Comparison of ENCODE assay signal across 15 cellular contexts in the genomic region with DNA sequence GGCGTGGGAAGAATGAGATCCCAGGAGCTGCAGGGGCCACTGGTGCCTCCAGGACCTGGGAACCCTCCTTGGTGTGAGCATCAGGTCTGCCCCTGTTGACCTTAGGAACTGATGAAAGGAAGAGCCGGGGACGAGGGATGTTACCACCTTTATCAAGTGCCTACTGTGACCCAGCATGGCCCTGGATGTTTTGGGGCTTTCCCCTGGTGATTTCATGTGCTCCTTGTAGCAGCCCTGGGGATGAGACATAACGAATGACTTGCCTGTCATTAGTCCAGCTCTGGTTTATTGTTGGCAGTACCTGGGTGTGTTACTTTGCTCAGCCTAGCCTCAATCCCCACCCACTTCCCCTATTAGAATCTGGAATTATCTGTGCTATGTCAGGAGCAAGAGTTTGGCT. TPM values are rescaled to one million over a fixed set of nuclear protein-coding genes. Genes with fewer than 3 reads are reported as not detected.
"Had no signal": no experiment of that assay in that cellular context is flagged by ENCODE, and none has a peak within 500 bp of the region (broad histone marks: within the 10 kb centered on the region; RNA-seq: fewer than 3 reads in every experiment).

No MANE protein-coding gene starts in this region.

- H3K27ac Mint-ChIP-seq: activated naive CD8-positive, alpha-beta T cell; activated T-helper 2 cell treated with anti-CD3 and anti-CD28 coated beads, Interferon-gamma antibody, Interleukin-2, Interleukin-4, amounts not matched to agents 10 μg/mL and 5 μg/mL and 100 μg/mL, durations not matched to agents 14 hours and 24 hours and 36 hours; T-helper 17 cell had no signal

- H3K4me1 Mint-ChIP-seq: neural crest cell, T-helper 17 cell had no signal

- DNase-seq: activated CD4-positive, alpha-beta T cell treated with anti-CD3 and anti-CD28 coated beads, Interleukin-2, amount 50 U/mL, for 48 hours; activated CD4-positive, CD25-positive, alpha-beta regulatory T cell; anterior cingulate cortex; esophagus squamous epithelium; left ventricle myocardium inferior; pancreas; SIG-M5; substantia nigra; T-helper 17 cell; trophoblast cell had no signal

- H3K36me3 Mint-ChIP-seq: activated naive CD8-positive, alpha-beta T cell had no signal

- H3K4me3 ChIP-seq: dorsolateral prefrontal cortex, esophagus squamous epithelium, left ventricle myocardium inferior, pancreas had no signal

- H3K4me3 Mint-ChIP-seq: activated naive CD8-positive, alpha-beta T cell; neural crest cell; T-helper 17 cell had no signal

- H3K27me3 ChIP-seq: dorsolateral prefrontal cortex, esophagus squamous epithelium, foreskin keratinocyte, pancreas had no signal

- H3K9me3 Mint-ChIP-seq: activated T-helper 2 cell treated with anti-CD3 and anti-CD28 coated beads, Interferon-gamma antibody, Interleukin-2, Interleukin-4, amounts not matched to agents 10 μg/mL and 5 μg/mL and 100 μg/mL, durations not matched to agents 14 hours and 24 hours and 36 hours; neural crest cell had no signal

- H3K9me3 ChIP-seq: esophagus squamous epithelium, pancreas had no signal

- H3K4me1 ChIP-seq: esophagus squamous epithelium, foreskin keratinocyte, left ventricle myocardium inferior, pancreas had no signal

- H3K36me3 ChIP-seq: esophagus squamous epithelium, pancreas had no signal

- ATAC-seq: foreskin keratinocyte, pancreas, T-helper 17 cell had no signal

- H3K27ac ChIP-seq: dorsolateral prefrontal cortex, esophagus squamous epithelium, foreskin keratinocyte, left ventricle myocardium inferior, pancreas had no signal

RNA-seq across cellular contexts. Expression of gene WSCD1, which starts 39.9 kb away (rescaled TPM):
- total RNA-seq: foreskin keratinocyte had no signal
- polyA plus RNA-seq: foreskin keratinocyte had no signal
